In the genomic region with DNA sequence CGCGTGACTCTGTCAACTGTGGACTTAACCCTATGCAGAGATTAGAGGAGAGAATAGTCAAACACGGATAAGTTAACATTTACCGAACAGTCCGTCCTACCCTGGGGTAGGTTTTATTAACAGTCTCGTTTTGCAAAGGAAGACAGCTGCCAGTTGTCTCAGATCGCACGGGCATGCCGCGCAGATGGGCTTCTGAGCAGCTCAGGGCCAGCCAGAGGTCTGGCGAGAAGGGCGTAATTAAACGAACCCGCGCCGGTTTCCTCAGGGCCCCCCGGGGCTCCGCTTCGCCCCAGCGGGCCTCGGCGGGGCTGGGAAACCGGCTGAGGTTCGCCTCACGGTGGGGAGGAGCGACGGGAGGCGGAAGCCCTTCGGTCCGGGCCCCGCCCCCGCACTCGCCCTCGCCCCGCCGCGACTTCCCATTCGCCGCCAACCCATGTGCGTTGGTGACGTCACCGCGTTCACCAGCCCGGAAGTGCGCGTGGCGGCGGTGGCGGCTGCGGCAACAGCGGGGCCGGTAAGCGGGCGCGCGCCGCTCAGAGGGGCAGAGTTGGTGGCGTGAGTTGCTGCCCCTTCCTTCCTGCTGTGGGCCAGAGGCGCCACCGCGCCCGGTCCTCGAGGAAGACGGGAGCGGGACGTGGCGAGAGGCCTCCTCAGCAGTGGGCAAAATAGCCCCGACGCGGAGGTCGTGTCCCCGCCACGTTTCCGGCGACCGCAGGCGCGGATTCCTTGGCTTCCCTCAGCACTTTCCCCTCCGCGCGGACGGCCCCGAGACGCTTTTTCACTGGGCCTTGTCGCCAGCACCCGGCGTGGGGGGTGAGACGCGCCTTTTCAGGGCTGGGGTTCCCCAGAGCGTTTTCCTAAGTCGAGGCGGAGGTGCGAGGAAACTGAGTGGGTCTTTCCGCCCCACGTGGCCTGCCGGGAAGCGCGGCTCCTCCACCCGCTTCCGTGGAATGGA, we compare ENCODE assay signal across 9 cellular contexts. TPM values are rescaled to one million over a fixed set of nuclear protein-coding genes. Genes with fewer than 3 reads are reported as not detected.
DNase-seq lines count a peak whose midpoint lies in the region; ATAC-seq, FAIRE-seq and TF ChIP-seq lines count a peak whose summit lies in the region.
"Had no signal": no experiment of that assay in that cellular context is flagged by ENCODE, and none has a peak within 500 bp of the region (broad histone marks: within the 10 kb centered on the region; RNA-seq: fewer than 3 reads in every experiment).

Gene TRNT1 (plus strand): TSS at position 464 of the 955 bp plus-strand sequence. CDS start 2,101 bp downstream, outside the sequence.

- DNase-seq in BE2C (peak; percentile 92), GM19239 (ENCODE audit: insufficient read length, low spot score) (peak; percentile 89), NCI-H524 treated with DMSO at 0.1 percent for 48 hours (lab: John Stamatoyannopoulos, UW) (peak; percentile 60), choroid plexus epithelial cell (ENCODE audit: low read depth) (peak; percentile 96), kidney glomerular epithelial cell (lab: John Stamatoyannopoulos, UW) (peak; percentile 80)
- DNase-seq in activated CD4-positive, alpha-beta T cell treated with anti-CD3 and anti-CD28 coated beads for 4 hours = peak; percentile 97 to 98
- DNase-seq in stimulated activated CD4-positive, alpha-beta T cell treated with anti-CD3 and anti-CD28 coated beads, Interleukin-15, amount 100 ng/mL, for 48 hours (ENCODE audit: low read depth in 2 of 2) = peak; percentile 92 to 95

- H3K9me3 ChIP-seq in BE2C = no peaks in the 10 kb centered on the region

- H3K4me1 ChIP-seq in BE2C = no peaks in the 10 kb centered on the region

- TF ChIP-seq CTCF in BE2C (IDR thresholded peaks at IDR 0.05; ENCODE audit: low read depth, low read length) = no peak
- TF ChIP-seq CTCF in choroid plexus epithelial cell (conservative IDR thresholded peaks at IDR 0.05; ENCODE audit: low read depth, low read length) = no peak

- ATAC-seq in HG03442 (IDR thresholded peaks at IDR 0.05; ENCODE audit: unreplicated experiment) = peak; percentile 92

- H3K36me3 ChIP-seq in BE2C = peaks cover 13% of the 10 kb centered on the region

- H3K4me3 ChIP-seq in BE2C (ENCODE audit: low read depth, low read length) = peak within 1 kb of the TSS; percentile 67
- H3K4me3 ChIP-seq in choroid plexus epithelial cell (ENCODE audit: low read depth, low read length) = peak within 1 kb of the TSS; percentile 99

- H3K27me3 ChIP-seq in BE2C = no peaks in the 10 kb centered on the region

- peak; percentile 84 for FAIRE-seq in GM19239 (lab: Jason Lieb, UNC)
- FAIRE-seq: islet of Langerhans had no signal

RNA-seq across cellular contexts. Expression of gene TRNT1, which starts in this region (rescaled TPM):
- 6.0 TPM for polyA plus RNA-seq in BE2C (2012; ENCODE audit: insufficient read depth, insufficient read length, low read depth)

Comparison
In these comparisons a context has a peak if more than half of its experiments do, and no peak if none do; other contexts are left out.
1. Peak in every context shown above with its lines: DNase-seq, ATAC-seq and H3K4me3 ChIP-seq.